ENCODE assay signal across 13 cellular contexts in the genomic region with DNA sequence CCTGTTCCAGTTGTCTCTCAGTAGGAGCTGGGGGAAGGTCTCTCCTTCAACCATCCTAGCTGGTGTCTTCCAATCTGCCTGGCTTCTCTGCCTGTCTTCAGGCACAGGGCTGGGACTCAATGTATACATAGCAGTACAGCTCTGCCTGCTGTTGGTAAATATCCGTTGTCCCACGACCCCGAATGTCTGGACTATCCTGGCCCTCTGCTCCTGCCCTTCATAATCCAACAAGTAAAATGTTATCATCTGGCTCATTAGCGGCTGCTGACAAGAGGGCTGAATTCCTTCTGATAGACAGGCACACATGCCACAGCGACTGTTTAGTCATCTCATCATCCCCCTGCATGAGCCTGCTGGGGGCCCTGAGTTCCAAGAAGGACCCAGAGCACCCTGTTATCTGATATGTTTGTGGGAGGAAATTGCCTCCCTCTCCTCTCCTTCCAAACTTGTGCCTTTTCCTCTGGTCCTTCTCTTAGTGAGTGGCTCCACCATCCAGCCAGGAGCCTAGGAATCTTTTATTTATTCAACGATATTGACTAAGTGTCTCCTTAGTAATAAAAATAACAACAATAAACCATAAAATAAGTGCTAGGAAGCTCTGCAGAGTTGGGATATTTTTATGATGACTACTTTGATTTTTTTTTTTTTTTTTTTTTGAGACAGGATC. TPM values are rescaled to one million over a fixed set of nuclear protein-coding genes. Genes with fewer than 3 reads are reported as not detected.
DNase-seq lines count a peak whose midpoint lies in the region; ATAC-seq and TF ChIP-seq lines count a peak whose summit lies in the region.
"Had no signal": no experiment of that assay in that cellular context is flagged by ENCODE, and none has a peak within 500 bp of the region (broad histone marks: within the 10 kb centered on the region; RNA-seq: fewer than 3 reads in every experiment).

No MANE protein-coding gene starts in this region.

- DNase-seq in AG08395 (ENCODE audit: low spot score) (peak; percentile 77), GM23338 (ENCODE audit: low spot score) (no peak), UCSD-AML1 (lab: John Stamatoyannopoulos, UW; ENCODE audit: unreplicated experiment) (peak; percentile 32), immature natural killer cell (no peak), HuH-7.5 (ENCODE audit: low spot score) (no peak), cerebellar nuclear complex (lab: John Stamatoyannopoulos, UW) (no peak)
- DNase-seq: activated T-cell treated with anti-CD3 and anti-CD28 coated beads, Interleukin-2, amount 50 U/mL, for 24 hours; uterus had no signal

- H3K4me2 ChIP-seq in GM23338, result no peak overlapping the region
- H3K4me2 ChIP-seq: BLaER1 had no signal

- no peak overlapping the region for H3K27ac ChIP-seq in GM23338 (ENCODE audit: low read depth)
- H3K27ac ChIP-seq: BLaER1, breast epithelium had no signal

- ATAC-seq in GM23338, result no peak
- ATAC-seq in HG03139 (IDR thresholded peaks at IDR 0.05; ENCODE audit: unreplicated experiment), result no peak
- no peak for ATAC-seq in HG02642 (IDR thresholded peaks at IDR 0.05; ENCODE audit: poor library complexity, unreplicated experiment)

- H3K9me2 ChIP-seq in GM23338 (ENCODE audit: insufficient read depth), result peaks cover 4% of the 10 kb centered on the region; the same call in 1 of the 2 replicates

- H3K4me3 ChIP-seq in GM23338, result no peak overlapping the region
- H3K4me3 ChIP-seq: BLaER1, breast epithelium, uterus had no signal

- TF ChIP-seq CTCF in GM23338 (conservative IDR thresholded peaks at IDR 0.05; ENCODE audit: low read depth in 2 of 2), result no peak

- H3K79me2 ChIP-seq in GM23338 (replicated peaks; ENCODE audit: insufficient read depth), result no peaks in the 10 kb centered on the region

- H3K4me1 Mint-ChIP-seq in GM23338 (peaks cover 6% of the 10 kb centered on the region; the same call in 2 of the 3 replicates), immature natural killer cell (peaks cover 85 to 95% of the 10 kb centered on the region in 2 donors)
- H3K4me1 Mint-ChIP-seq: neural crest cell had no signal

- H3K27ac Mint-ChIP-seq in GM23338 (no peak overlapping the region), immature natural killer cell (peak overlapping the region; percentile 11 to 89 (median 46))

- no peaks in the 10 kb centered on the region for H3K36me3 Mint-ChIP-seq in GM23338 (ENCODE audit: low read depth)
- peaks cover 0 to 3% (median 0%) of the 10 kb centered on the region in 3 donors for H3K36me3 Mint-ChIP-seq in immature natural killer cell

- peak overlapping the region; percentile 38; the same call in 1 of the 2 replicates for H2AFZ ChIP-seq in GM23338

- no peaks in the 10 kb centered on the region for H3K36me3 ChIP-seq in GM23338 (ENCODE audit: insufficient read depth)
- H3K36me3 ChIP-seq: BLaER1, breast epithelium, uterus had no signal

- H3K9me3 Mint-ChIP-seq in GM23338, result no peaks in the 10 kb centered on the region; the same call in 2 of the 3 replicates
- H3K9me3 Mint-ChIP-seq in immature natural killer cell, result no peaks in the 10 kb centered on the region
- H3K9me3 Mint-ChIP-seq: activated T-cell treated with anti-CD3 and anti-CD28 coated beads, Interleukin-2, amount 50 U/mL, for 24 hours; neural crest cell had no signal

- H3K27me3 Mint-ChIP-seq in GM23338 (ENCODE audit: insufficient read depth, low read depth, poor library complexity), result peaks cover 7% of the 10 kb centered on the region
- peaks cover 0 to 3% (median 0%) of the 10 kb centered on the region in 3 donors for H3K27me3 Mint-ChIP-seq in immature natural killer cell (ENCODE audit: low read depth in 3 of 3)
- H3K27me3 Mint-ChIP-seq: activated T-cell treated with anti-CD3 and anti-CD28 coated beads, Interleukin-2, amount 50 U/mL, for 24 hours had no signal

- H3K27me3 ChIP-seq in GM23338 (ENCODE audit: insufficient read depth), result no peaks in the 10 kb centered on the region
- H3K27me3 ChIP-seq: BLaER1, breast epithelium, uterus had no signal

- H4K20me1 ChIP-seq in GM23338 (replicated peaks; ENCODE audit: insufficient read depth), result no peaks in the 10 kb centered on the region
- H4K20me1 ChIP-seq: BLaER1 had no signal

- no peaks in the 10 kb centered on the region for H3F3A ChIP-seq in GM23338 (replicated peaks; ENCODE audit: low read depth)

- H3K4me1 ChIP-seq in GM23338 (ENCODE audit: insufficient read depth), result no peaks in the 10 kb centered on the region
- H3K4me1 ChIP-seq: breast epithelium, uterus had no signal

- no peak overlapping the region for H3K4me3 Mint-ChIP-seq in GM23338
- peak overlapping the region in 2 of 5 donors; percentile 11 to 20 for H3K4me3 Mint-ChIP-seq in immature natural killer cell
- H3K4me3 Mint-ChIP-seq: activated T-cell treated with anti-CD3 and anti-CD28 coated beads, Interleukin-2, amount 50 U/mL, for 24 hours; neural crest cell had no signal

TF ChIP-seq in GM23338, 12 proteins besides CTCF, POLR2A, EP300 and RAD21:
- TF ChIP-seq STAT1 (IDR thresholded peaks at IDR 0.05; ENCODE audit: unreplicated experiment), result no peak
- no peak for TF ChIP-seq POLR2AphosphoS5 (IDR thresholded peaks at IDR 0.05; ENCODE audit: low read depth)
- TF ChIP-seq ZNF114 (CRISPR knock-in tag; IDR thresholded peaks at IDR 0.05), result no peak
- no peak for TF ChIP-seq JUNB (IDR thresholded peaks at IDR 0.05; ENCODE audit: unreplicated experiment)
- no peak for TF ChIP-seq EZH2 (IDR thresholded peaks at IDR 0.05; ENCODE audit: low read depth, unreplicated experiment)
- TF ChIP-seq, protein P1, sequence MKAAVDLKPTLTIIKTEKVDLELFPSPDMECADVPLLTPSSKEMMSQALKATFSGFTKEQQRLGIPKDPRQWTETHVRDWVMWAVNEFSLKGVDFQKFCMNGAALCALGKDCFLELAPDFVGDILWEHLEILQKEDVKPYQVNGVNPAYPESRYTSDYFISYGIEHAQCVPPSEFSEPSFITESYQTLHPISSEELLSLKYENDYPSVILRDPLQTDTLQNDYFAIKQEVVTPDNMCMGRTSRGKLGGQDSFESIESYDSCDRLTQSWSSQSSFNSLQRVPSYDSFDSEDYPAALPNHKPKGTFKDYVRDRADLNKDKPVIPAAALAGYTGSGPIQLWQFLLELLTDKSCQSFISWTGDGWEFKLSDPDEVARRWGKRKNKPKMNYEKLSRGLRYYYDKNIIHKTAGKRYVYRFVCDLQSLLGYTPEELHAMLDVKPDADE (IDR thresholded peaks at IDR 0.05), result no peak
- no peak for TF ChIP-seq ZNF331 (CRISPR knock-in tag; IDR thresholded peaks at IDR 0.05; ENCODE audit: low read depth)
- TF ChIP-seq NANOG (IDR thresholded peaks at IDR 0.05; ENCODE audit: borderline replicate concordance), result no peak

RNA-seq across cellular contexts. Expression of a gene that starts 29.5 kb away (rescaled TPM):
- 39.5 and 40.2 TPM in 2 replicates for total RNA-seq in GM23338 (2014; rRNA removed; shearing (Covaris generic))
- polyA plus RNA-seq in GM23338 (2016; fragmentation: Nextera tagmentation; extraction: Ambion mirVana), result 8.3 and 9.3 TPM in 2 replicates
- 10 to 100 TPM; 34.2 to 71.0 (median 67.8) TPM for polyA plus RNA-seq in immature natural killer cell

Comparison
In these comparisons a context has a peak if more than half of its experiments do, and no peak if none do; other contexts are left out.
1. DNase-seq: peak in AG08395 (single experiment) and UCSD-AML1 (single experiment); none in GM23338 (single experiment), immature natural killer cell (0 of 3), HuH-7.5 (single experiment) and cerebellar nuclear complex (0 of 2).